ENCODE assay signal across 9 cellular contexts in the genomic region with DNA sequence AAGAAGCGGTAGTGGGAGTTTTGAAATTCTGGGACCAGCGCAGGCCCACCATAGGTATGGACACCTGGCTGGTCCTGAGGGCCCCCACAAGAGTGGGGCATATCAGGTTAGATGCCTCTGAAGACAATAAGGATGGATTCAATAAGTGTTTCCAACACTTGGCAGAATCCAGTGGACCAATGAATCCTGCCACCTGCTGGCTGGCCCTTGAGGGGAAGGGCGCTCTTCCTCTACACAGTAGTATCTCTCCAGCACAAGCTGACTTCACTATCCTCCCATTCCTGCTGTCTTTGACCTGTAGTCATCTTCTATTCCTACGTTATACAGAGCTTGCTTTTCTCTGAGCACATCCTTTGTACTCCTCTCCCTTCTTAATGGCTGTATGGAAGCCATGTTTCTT.
DNase-seq lines count a peak whose midpoint lies in the region; ATAC-seq and TF ChIP-seq lines count a peak whose summit lies in the region.
"Had no signal": no experiment of that assay in that cellular context is flagged by ENCODE, and none has a peak within 500 bp of the region (broad histone marks: within the 10 kb centered on the region; RNA-seq: fewer than 3 reads in every experiment).

No MANE protein-coding gene starts in this region.

- H3K4me1 ChIP-seq in fibroblast of lung (ENCODE audit: control insufficient read depth, extremely low read depth, insufficient read depth, low read length), result no peaks in the 10 kb centered on the region

- H3K36me3 ChIP-seq in fibroblast of lung (ENCODE audit: control insufficient read depth, insufficient read depth, low read length), result no peaks in the 10 kb centered on the region

- no peak overlapping the region for H3K4me3 Mint-ChIP-seq in osteocyte (ENCODE audit: unreplicated experiment)
- H3K4me3 Mint-ChIP-seq in effector memory CD8-positive, alpha-beta T cell, result no peak overlapping the region
- H3K4me3 Mint-ChIP-seq: activated CD4-positive, alpha-beta memory T cell treated with anti-CD3 and anti-CD28 coated beads for 36 hours had no signal

- no peak overlapping the region for H3K27ac ChIP-seq in fibroblast of lung (ENCODE audit: insufficient read depth, low read length)

- H3K9me3 ChIP-seq in fibroblast of lung (ENCODE audit: control insufficient read depth, insufficient read depth, low read depth, low read length), result no peaks in the 10 kb centered on the region

- no peaks in the 10 kb centered on the region for H3K27me3 Mint-ChIP-seq in osteocyte (ENCODE audit: unreplicated experiment)
- H3K27me3 Mint-ChIP-seq in effector memory CD8-positive, alpha-beta T cell, result peaks cover 0 to 8% of the 10 kb centered on the region in 2 donors
- H3K27me3 Mint-ChIP-seq: activated CD4-positive, alpha-beta memory T cell treated with anti-CD3 and anti-CD28 coated beads for 36 hours had no signal

- H3K27ac Mint-ChIP-seq in osteocyte (ENCODE audit: unreplicated experiment), result no peak overlapping the region
- no peak overlapping the region for H3K27ac Mint-ChIP-seq in effector memory CD8-positive, alpha-beta T cell
- H3K27ac Mint-ChIP-seq: activated CD4-positive, alpha-beta memory T cell treated with anti-CD3 and anti-CD28 coated beads for 36 hours had no signal

- no peak overlapping the region for H2AFZ ChIP-seq in fibroblast of lung (ENCODE audit: low read length)

- H3K27me3 ChIP-seq in fibroblast of lung (ENCODE audit: control insufficient read depth, insufficient read depth, low read length), result peaks cover 4% of the 10 kb centered on the region

- H3K36me3 Mint-ChIP-seq in osteocyte (ENCODE audit: unreplicated experiment), result no peaks in the 10 kb centered on the region
- H3K36me3 Mint-ChIP-seq in effector memory CD8-positive, alpha-beta T cell (ENCODE audit: insufficient read depth), result no peaks in the 10 kb centered on the region
- H3K36me3 Mint-ChIP-seq: activated CD4-positive, alpha-beta memory T cell treated with anti-CD3 and anti-CD28 coated beads for 36 hours had no signal

- no peak for ATAC-seq in effector memory CD8-positive, alpha-beta T cell (replicated peaks)

- H3K4me2 ChIP-seq in fibroblast of lung (ENCODE audit: extremely low read depth, insufficient read depth, low read length), result no peak overlapping the region

- peaks cover 7% of the 10 kb centered on the region for H3K9me3 Mint-ChIP-seq in osteocyte (ENCODE audit: unreplicated experiment)
- no peaks in the 10 kb centered on the region for H3K9me3 Mint-ChIP-seq in effector memory CD8-positive, alpha-beta T cell
- H3K9me3 Mint-ChIP-seq: activated CD4-positive, alpha-beta memory T cell treated with anti-CD3 and anti-CD28 coated beads for 36 hours had no signal

- H3K4me1 Mint-ChIP-seq in osteocyte (ENCODE audit: unreplicated experiment), result no peaks in the 10 kb centered on the region
- H3K4me1 Mint-ChIP-seq in effector memory CD8-positive, alpha-beta T cell (ENCODE audit: low read depth in 2 of 2), result no peaks in the 10 kb centered on the region

- no peaks in the 10 kb centered on the region for H3K79me2 ChIP-seq in fibroblast of lung (ENCODE audit: control insufficient read depth, insufficient read depth, low read length)

- H3K9ac ChIP-seq in fibroblast of lung (ENCODE audit: insufficient read depth, low read length), result no peak overlapping the region

- H4K20me1 ChIP-seq in fibroblast of lung (ENCODE audit: control insufficient read depth, extremely low read depth, insufficient read depth, low read length), result no peaks in the 10 kb centered on the region

- peak; percentile 42 for DNase-seq in ELR (ENCODE audit: low read depth)
- peak; percentile 14 for DNase-seq in NB4 (ENCODE audit: low read depth)
- DNase-seq in fibroblast of lung (ENCODE audit: low read depth in 2 of 2), result peak; percentile 6 to 54
- DNase-seq in osteocyte (ENCODE audit: extremely low spot score, unreplicated experiment), result no peak
- DNase-seq in effector CD8-positive, alpha-beta T cell (lab: John Stamatoyannopoulos, UW), result no peak
- no peak for DNase-seq in hippocampal formation (lab: John Stamatoyannopoulos, UW)
- no peak for DNase-seq in effector memory CD8-positive, alpha-beta T cell
- DNase-seq: activated CD4-positive, alpha-beta memory T cell treated with anti-CD3 and anti-CD28 coated beads for 36 hours; NK-92 treated with Interleukin-12 subunit alpha and Interleukin-12 subunit beta, amount 100 ng/mL, for 24 hours had no signal

- H3K4me3 ChIP-seq in NB4 (ENCODE audit: low read depth, low read length) (no peak overlapping the region), fibroblast of lung (replicated peaks in 1 of 4; ENCODE audit: control extremely low read depth in 1 of 4, insufficient read depth in 1 of 4, low read depth in 3 of 4, low read length in 4 of 4) (no peak overlapping the region)

- TF ChIP-seq CTCF in NB4 (IDR thresholded peaks at IDR 0.05; ENCODE audit: low read depth, low read length) (peak; percentile 33), fibroblast of lung (conservative IDR thresholded peaks at IDR 0.05 in 1 of 2, IDR thresholded peaks at IDR 0.05 in 1 of 2; ENCODE audit: low read depth in 1 of 2, low read length in 2 of 2) (peak; percentile 65 to 76), osteocyte (IDR thresholded peaks at IDR 0.05) (peak; percentile 38)

- TF ChIP-seq POLR2A in NB4 (IDR thresholded peaks at IDR 0.05; ENCODE audit: extremely low read depth, insufficient read length), result no peak

Comparison
In these comparisons a context has a peak if more than half of its experiments do, and no peak if none do; other contexts are left out.
1. DNase-seq: peak in ELR (single experiment), NB4 (single experiment) and fibroblast of lung (2 of 2); none in osteocyte (single experiment), effector CD8-positive, alpha-beta T cell (single experiment), hippocampal formation (0 of 2) and effector memory CD8-positive, alpha-beta T cell (0 of 3).
2. Peak in every context shown above with its lines, with median percentiles within 50 percentile points of each other: CTCF ChIP-seq.